In the genomic region with DNA sequence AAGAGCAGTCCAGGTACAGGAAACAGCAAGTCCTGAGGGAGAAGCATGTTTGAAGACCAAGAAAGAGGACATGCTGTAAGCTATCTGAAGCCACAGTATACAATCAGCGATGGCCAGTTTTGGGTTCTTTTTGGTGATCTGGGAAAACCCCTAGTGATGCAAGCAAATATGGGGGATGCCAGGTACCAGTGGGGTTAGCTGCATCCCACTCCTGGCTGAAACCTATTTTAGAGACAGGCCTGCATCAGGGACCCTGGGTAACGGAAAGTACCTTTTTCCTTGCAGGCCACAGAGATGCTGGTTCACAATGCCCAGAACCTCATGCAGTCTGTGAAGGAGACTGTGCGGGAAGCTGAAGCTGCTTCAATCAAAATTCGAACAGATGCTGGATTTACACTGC, we compare ENCODE assay signal across 17 cellular contexts. TPM values are rescaled to one million over a fixed set of nuclear protein-coding genes. Genes with fewer than 3 reads are reported as not detected.
DNase-seq lines count a peak whose midpoint lies in the region; ATAC-seq, FAIRE-seq and TF ChIP-seq lines count a peak whose summit lies in the region.
"Had no signal": no experiment of that assay in that cellular context is flagged by ENCODE, and none has a peak within 500 bp of the region (broad histone marks: within the 10 kb centered on the region; RNA-seq: fewer than 3 reads in every experiment).

No MANE protein-coding gene starts in this region.

- H3K4me1 Mint-ChIP-seq in memory B cell, result peaks cover 2% of the 10 kb centered on the region
- H3K4me1 Mint-ChIP-seq: WTC11 had no signal

- POLR2A ChIA-PET in A673 (lab: Charles Lee; ENCODE audit: low non-redundant PET), result no interaction called here
- POLR2A ChIA-PET in RWPE1 (lab: Yijun Ruan, JAX; ENCODE audit: low non-redundant PET), result no interaction called here

- H3K27ac ChIP-seq in A673 (ENCODE audit: low read depth, low read length, poor library complexity, severe bottlenecking), result peak overlapping the region; percentile 48
- peak overlapping the region; percentile 83 for H3K27ac ChIP-seq in RWPE1
- H3K27ac ChIP-seq: upper lobe of right lung had no signal

- DNase-seq in A673 (ENCODE audit: low spot score) (no peak), GM13977 (ENCODE audit: low spot score) (peak; percentile 35), RWPE1 (ENCODE audit: low spot score) (no peak), memory B cell (ENCODE audit: low spot score in 2 of 2) (no peak), urothelium cell line (ENCODE audit: low spot score) (no peak), AG08396 (ENCODE audit: low spot score) (no peak)
- no peak for DNase-seq in activated CD8-positive, alpha-beta memory T cell treated with anti-CD3 and anti-CD28 coated beads, Interleukin-2, amount 50 U/mL, for 4 hours
- DNase-seq: activated T-cell treated with anti-CD3 and anti-CD28 coated beads, Interleukin-2, amount 50 U/mL, for 4 hours; BE2C; DND-41; psoas muscle; upper lobe of right lung had no signal

- intact Hi-C loops in A673 (cut with micrococcal nuclease; ENCODE audit: unreplicated experiment), result no loop called here

- no peaks in the 10 kb centered on the region for H3K9me3 ChIP-seq in A673 (ENCODE audit: low read depth, low read length, poor library complexity, severe bottlenecking)
- H3K9me3 ChIP-seq: BE2C, HAP-1, psoas muscle, upper lobe of right lung had no signal

- H3K4me1 ChIP-seq in A673 (ENCODE audit: insufficient read depth, low read length, poor library complexity, severe bottlenecking), result peaks cover 10% of the 10 kb centered on the region
- H3K4me1 ChIP-seq: HAP-1, psoas muscle had no signal

- no peak for TF ChIP-seq CTCF in A673 (conservative IDR thresholded peaks at IDR 0.05; ENCODE audit: low read depth, low read length)
- no peak for TF ChIP-seq CTCF in GM13977 (IDR thresholded peaks at IDR 0.05; ENCODE audit: extremely low read depth, insufficient read depth, missing control alignments)
- TF ChIP-seq CTCF in RWPE1 (conservative IDR thresholded peaks at IDR 0.05; ENCODE audit: low read depth), result no peak

- H3K9me3 Mint-ChIP-seq in memory B cell, result no peaks in the 10 kb centered on the region
- H3K9me3 Mint-ChIP-seq: activated T-cell treated with anti-CD3 and anti-CD28 coated beads, Interleukin-2, amount 50 U/mL, for 4 hours; mesothelial cell of epicardium; WTC11 had no signal

- in situ Hi-C loops in GM13977 (cut with MboI; ENCODE audit: low pct_unique_long_range_greater_than_20kb, low sequenced_read_pairs, unreplicated experiment), result no loop called here

- no peak for FAIRE-seq in urothelium cell line (lab: Jason Lieb, UNC)
- FAIRE-seq: islet of Langerhans had no signal

- ATAC-seq in memory B cell (ENCODE audit: low read depth), result peak; percentile 32
- ATAC-seq in HG03175 (IDR thresholded peaks at IDR 0.05; ENCODE audit: unreplicated experiment), result no peak
- ATAC-seq: psoas muscle, upper lobe of right lung, WTC11 had no signal

- H3K4me3 Mint-ChIP-seq in memory B cell, result no peak overlapping the region
- H3K4me3 Mint-ChIP-seq: activated T-cell treated with anti-CD3 and anti-CD28 coated beads, Interleukin-2, amount 50 U/mL, for 4 hours; mesothelial cell of epicardium; WTC11 had no signal

- H3K36me3 ChIP-seq in A673 (ENCODE audit: insufficient read depth, low read length, poor library complexity, severe bottlenecking), result peaks cover 93% of the 10 kb centered on the region

- no peaks in the 10 kb centered on the region for H3K27me3 Mint-ChIP-seq in memory B cell

- H3K27ac Mint-ChIP-seq in memory B cell, result peak overlapping the region; percentile 63
- H3K27ac Mint-ChIP-seq: mesothelial cell of epicardium, WTC11 had no signal

- CTCF ChIA-PET in A673 (lab: Charles Lee), result interaction anchor here (0.6 kb wide), 1 partner anchor 231 kb away, joined by 3 read pairs; no protein-coding TSS in a partner anchor
- CTCF ChIA-PET in RWPE1 (lab: Yijun Ruan, JAX), result interaction anchor here (0.7 to 0.8 kb wide), 2 partner anchors 11 to 44 kb away, joined by 3 read pairs; no protein-coding TSS in a partner anchor

- no peak overlapping the region for H3K4me3 ChIP-seq in A673 (ENCODE audit: low read depth, low read length, poor library complexity, severe bottlenecking)
- H3K4me3 ChIP-seq: HAP-1, psoas muscle, upper lobe of right lung had no signal

- H3K36me3 Mint-ChIP-seq in memory B cell, result peaks cover 48% of the 10 kb centered on the region

- no TSS peak for BruUV-seq in A673 (replicated peaks; lab: Mats Ljungman, UMichigan)

- H3K27me3 ChIP-seq in A673 (replicated peaks; ENCODE audit: insufficient read depth, low read depth, low read length, poor library complexity), result no peaks in the 10 kb centered on the region
- H3K27me3 ChIP-seq: BE2C, upper lobe of right lung had no signal

RNA-seq across cellular contexts. Expression of a gene that starts 32.9 kb away (rescaled TPM):
- total RNA-seq in A673 (2021), result 63.7 and 68.3 TPM in 2 replicates

RNA-seq across cellular contexts. Expression of a gene that starts 33.3 kb away (rescaled TPM):
- total RNA-seq in A673 (2021), result 46.5 and 49.0 TPM in 2 replicates
